ENCODE assay signal across 8 cellular contexts in the genomic region with DNA sequence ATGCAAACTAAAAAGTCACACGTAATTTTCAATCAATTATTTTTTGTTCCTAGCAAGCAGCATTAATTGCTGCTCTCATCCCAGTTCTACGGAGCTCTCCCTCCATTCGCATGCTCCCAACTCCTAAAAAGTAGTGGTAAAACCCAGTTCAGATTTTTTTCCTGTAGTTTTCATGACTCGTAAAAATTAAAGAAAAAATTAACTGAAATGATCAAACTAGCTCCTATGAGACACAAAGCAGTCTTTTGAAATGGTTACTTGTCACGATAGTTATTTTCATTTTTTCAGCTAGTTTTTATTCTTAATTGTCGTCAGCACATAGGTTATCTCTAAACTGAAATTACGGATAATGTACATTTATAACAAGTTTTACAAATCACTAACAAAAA. TPM values are rescaled to one million over a fixed set of nuclear protein-coding genes. Genes with fewer than 3 reads are reported as not detected.
DNase-seq lines count a peak whose midpoint lies in the region; ATAC-seq and TF ChIP-seq lines count a peak whose summit lies in the region.

No MANE protein-coding gene starts in this region.

- H4K20me1 ChIP-seq in HCT116 (ENCODE audit: insufficient read depth), result peaks cover 62% of the 10 kb centered on the region

- no peaks in the 10 kb centered on the region for H3K9me2 ChIP-seq in HCT116 (ENCODE audit: insufficient read depth)

- TF ChIP-seq POLR2A in HCT116 (IDR thresholded peaks at IDR 0.05; ENCODE audit: borderline replicate concordance, extremely low read depth, insufficient read depth, insufficient read length), result no peak

- ATAC-seq in HCT116 (no peak), GM21423 (IDR thresholded peaks at IDR 0.05; ENCODE audit: unreplicated experiment) (no peak)

- CTCF ChIA-PET in HCT116 (lab: Charles Lee), result interaction anchor here (0.8 to 2.5 kb wide), 3 partner anchors 108 to 306 kb away, joined by 5 to 13 read pairs (median 6); no protein-coding TSS in a partner anchor

- no peaks in the 10 kb centered on the region for H3K9me3 ChIP-seq in HCT116 (ENCODE audit: control insufficient read depth in 1 of 2, insufficient read depth in 1 of 2, low read depth in 1 of 2, low read length in 2 of 2)
- no peaks in the 10 kb centered on the region for H3K9me3 ChIP-seq in WERI-Rb-1 (ENCODE audit: severe bottlenecking)
- no peaks in the 10 kb centered on the region for H3K9me3 ChIP-seq in skeletal muscle tissue (ENCODE audit: control insufficient read depth in 3 of 3, low read length in 3 of 3)

- peaks cover 28% of the 10 kb centered on the region for H3K9me3 Mint-ChIP-seq in glutamatergic neuron (ENCODE audit: unreplicated experiment)

- H3K9ac ChIP-seq in HCT116 (ENCODE audit: low read length) (peak overlapping the region; percentile 84), skeletal muscle tissue (ENCODE audit: low read depth in 1 of 3, low read length in 3 of 3) (peak overlapping the region; percentile 100)

- H3K27me3 Mint-ChIP-seq in glutamatergic neuron (ENCODE audit: unreplicated experiment), result peaks cover 24% of the 10 kb centered on the region

- H3K79me2 ChIP-seq in HCT116 (ENCODE audit: insufficient read depth, low read length), result peaks cover 90% of the 10 kb centered on the region

- H3K4me2 ChIP-seq in HCT116 (ENCODE audit: low read length), result peak overlapping the region; percentile 71

- H3K27ac ChIP-seq in HCT116 (ENCODE audit: low read depth, low read length) (peak overlapping the region; percentile 97; the same call in 1 of the 2 replicates), WERI-Rb-1 (peak overlapping the region; percentile 100), skeletal muscle tissue (ENCODE audit: low read depth, low read length) (peak overlapping the region; percentile 100)

- H3K27me3 ChIP-seq in HCT116 (ENCODE audit: insufficient read depth, low read length), result no peaks in the 10 kb centered on the region
- H3K27me3 ChIP-seq in WERI-Rb-1 (ENCODE audit: insufficient read depth, low read depth, severe bottlenecking), result no peaks in the 10 kb centered on the region
- H3K27me3 ChIP-seq in skeletal muscle tissue (ENCODE audit: control insufficient read depth in 3 of 3, insufficient read depth in 3 of 3, low read length in 3 of 3), result no peaks in the 10 kb centered on the region

- TF ChIP-seq CTCF in HCT116 (IDR thresholded peaks at IDR 0.05 in 2 of 3, conservative IDR thresholded peaks at IDR 0.05 in 1 of 3; ENCODE audit: borderline replicate concordance in 1 of 3, insufficient read depth in 1 of 3, low read depth in 2 of 3, low read length in 2 of 3) (no peak), WERI-Rb-1 (IDR thresholded peaks at IDR 0.05; ENCODE audit: low read depth, low read length) (no peak), glutamatergic neuron (IDR thresholded peaks at IDR 0.05; ENCODE audit: partially characterized antibody, unreplicated experiment) (no peak)

- DNase-seq in HCT116 (ENCODE audit: low read depth, low spot score) (no peak), WERI-Rb-1 (no peak), glutamatergic neuron (no peak), posterior vena cava (ENCODE audit: low spot score) (no peak), RKO (ENCODE audit: low spot score) (no peak)
- no peak for DNase-seq in stimulated activated CD4-positive, alpha-beta T cell treated with anti-CD3 and anti-CD28 coated beads, Interleukin-15, amount 100 ng/mL, for 24 hours

- BruUV-seq in HCT116 (replicated peaks; lab: Mats Ljungman, UMichigan), result no TSS peak

- H3K36me3 ChIP-seq in HCT116 (ENCODE audit: control insufficient read depth in 1 of 2, insufficient read depth in 2 of 2, low read length in 2 of 2), result peaks cover 53 to 63% of the 10 kb centered on the region in 2 experiments
- peaks cover 86% of the 10 kb centered on the region for H3K36me3 ChIP-seq in WERI-Rb-1
- H3K36me3 ChIP-seq in skeletal muscle tissue (ENCODE audit: control insufficient read depth in 3 of 3, insufficient read depth in 3 of 3, low read length in 3 of 3), result peaks cover 17 to 42% (median 34%) of the 10 kb centered on the region in 3 donors

- H2AFZ ChIP-seq in HCT116 (ENCODE audit: low read depth, low read length, poor library complexity, severe bottlenecking), result no peak overlapping the region

- H3K4me1 ChIP-seq in HCT116 (ENCODE audit: control insufficient read depth in 1 of 2, insufficient read depth in 2 of 2, low read length in 2 of 2) (peaks cover 10 to 32% of the 10 kb centered on the region in 2 experiments), skeletal muscle tissue (ENCODE audit: control insufficient read depth in 3 of 3, insufficient read depth in 3 of 3, low read length in 3 of 3) (peaks cover 30 to 43% (median 37%) of the 10 kb centered on the region in 3 donors)

- peak overlapping the region; percentile 100 for H3K4me3 Mint-ChIP-seq in glutamatergic neuron (ENCODE audit: unreplicated experiment)

- intact Hi-C loops in HCT116 (cut with micrococcal nuclease), result loop anchor here (1.0 to 2.0 kb wide), 2 partner anchors 167 to 306 kb away; no protein-coding TSS in a partner anchor
- intact Hi-C loops in posterior vena cava (cut with DNase I), result loop anchor here in 1 of 2 donors (10.0 kb wide), 1 partner anchor 956 kb away; a partner anchor contains a TSS

- peaks cover 18% of the 10 kb centered on the region for H3K4me1 Mint-ChIP-seq in glutamatergic neuron (ENCODE audit: low read depth, unreplicated experiment)

- H3K4me3 ChIP-seq in HCT116 (replicated peaks in 1 of 2; ENCODE audit: low read depth in 1 of 2, low read length in 2 of 2), result peak overlapping the region; percentile 68 to 93
- H3K4me3 ChIP-seq in WERI-Rb-1 (ENCODE audit: low read depth, low read length), result peak overlapping the region; percentile 96
- H3K4me3 ChIP-seq in skeletal muscle tissue (ENCODE audit: low read length in 3 of 3), result peak overlapping the region; percentile 100

- H3K36me3 Mint-ChIP-seq in glutamatergic neuron (ENCODE audit: unreplicated experiment), result peaks cover 10% of the 10 kb centered on the region

- peak overlapping the region; percentile 100 for H3K27ac Mint-ChIP-seq in glutamatergic neuron (ENCODE audit: unreplicated experiment)

- POLR2A ChIA-PET in HCT116 (lab: Charles Lee), result interaction anchor here (0.8 to 1.8 kb wide), 9 partner anchors 11 to 306 kb away, joined by 3 to 5 read pairs (median 4); a partner anchor contains a TSS

- no peak for TF ChIP-seq RAD21 in HCT116 (IDR thresholded peaks at IDR 0.05; ENCODE audit: low read depth)

- RAD21 ChIA-PET in HCT116 (lab: Charles Lee; ENCODE audit: low non-redundant PET in 1 of 2, low total read pairs in 2 of 2, uncharacterized antibody in 2 of 2, unreplicated experiment in 2 of 2), result no interaction called here

TF ChIP-seq in HCT116, 20 proteins besides CTCF, POLR2A, EP300 and RAD21:
- TF ChIP-seq JUND (IDR thresholded peaks at IDR 0.05) (no peak), FOSL1 (IDR thresholded peaks at IDR 0.05; ENCODE audit: low read depth) (no peak), SIN3A (IDR thresholded peaks at IDR 0.05; ENCODE audit: low read depth) (no peak), ZFX (IDR thresholded peaks at IDR 0.05) (no peak), CEBPB (IDR thresholded peaks at IDR 0.05; ENCODE audit: low read depth) (no peak), SRF (IDR thresholded peaks at IDR 0.05; ENCODE audit: low read depth) (no peak)

RNA-seq across cellular contexts. Expression of a gene that starts 1.8 kb away (rescaled TPM):
- total RNA-seq in HCT116 (2021; ENCODE audit: unreplicated experiment), result 870 TPM
- polyA plus RNA-seq in HCT116 (2012), result 635 and 851 TPM in 2 replicates
- 685 TPM for total RNA-seq in glutamatergic neuron (ENCODE audit: unreplicated experiment)
- 99.7 TPM for total RNA-seq in skeletal muscle tissue
- 100 to 1,000 TPM; 269 to 275 TPM for total RNA-seq in posterior vena cava

RNA-seq across cellular contexts. Expression of a gene that starts 2.8 kb away (rescaled TPM):
- 274 TPM for total RNA-seq in HCT116 (2021; ENCODE audit: unreplicated experiment)
- 57.7 and 80.0 TPM in 2 replicates for polyA plus RNA-seq in HCT116 (2012)
- 191 TPM for total RNA-seq in glutamatergic neuron (ENCODE audit: unreplicated experiment)
- 48.0 TPM for total RNA-seq in skeletal muscle tissue
- total RNA-seq in posterior vena cava, result 10 to 100 TPM; 74.2 to 94.8 TPM

RNA-seq across cellular contexts. Expression of a gene that starts 46.8 kb away (rescaled TPM):
- 27.0 TPM for total RNA-seq in HCT116 (2021; ENCODE audit: unreplicated experiment)
- 9.7 and 16.0 TPM in 2 replicates for polyA plus RNA-seq in HCT116 (2012)
- total RNA-seq in glutamatergic neuron (ENCODE audit: unreplicated experiment), result 42.1 TPM
- under 0.01 TPM for total RNA-seq in skeletal muscle tissue
- total RNA-seq in posterior vena cava, result 1 to 10 TPM; 1.8 to 2.0 TPM
